Comparison of ENCODE assay signal across 8 cellular contexts in the genomic region with DNA sequence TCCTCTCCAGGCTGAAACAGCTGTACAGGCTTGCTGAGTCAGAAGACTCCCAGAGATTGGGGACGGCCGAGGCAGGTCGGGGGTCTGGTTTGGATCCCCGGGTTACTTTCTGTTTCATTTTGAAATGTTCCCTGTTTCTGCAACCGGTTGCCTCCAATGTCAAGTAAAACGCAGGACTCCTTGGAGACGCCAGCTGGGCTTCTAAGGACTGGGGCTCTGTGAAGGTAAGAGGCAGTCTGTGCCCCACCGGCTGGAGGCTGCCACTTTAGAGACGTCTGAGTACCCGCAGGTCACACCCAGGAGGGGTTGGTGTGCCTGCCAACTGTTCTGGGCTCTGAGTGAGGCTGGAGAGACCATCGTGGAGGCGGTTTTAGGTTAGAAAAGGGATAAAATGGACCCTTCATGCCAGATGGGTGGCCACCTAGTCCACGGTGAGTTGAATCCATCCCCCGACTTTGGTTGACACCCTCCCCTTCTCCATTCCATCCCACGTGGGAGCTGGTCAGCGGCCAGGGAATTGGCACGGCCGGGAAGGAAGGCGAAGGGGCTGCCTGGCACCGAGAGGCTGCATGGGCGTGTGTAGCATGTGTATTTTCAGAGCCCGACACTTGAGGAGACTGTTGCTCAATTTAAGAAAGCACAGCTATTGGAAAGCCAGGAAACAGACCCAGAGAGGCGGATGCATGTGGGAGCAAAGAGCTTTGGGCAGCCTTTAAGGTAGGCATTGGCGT.
DNase-seq lines count a peak whose midpoint lies in the region; ATAC-seq and TF ChIP-seq lines count a peak whose summit lies in the region.

No MANE protein-coding gene starts in this region.

- peak; percentile 50 to 67 for ATAC-seq in activated CD4-positive, CD25-positive, alpha-beta regulatory T cell treated with anti-CD3 and anti-CD28 coated beads, Interleukin-2, amount 50 U/mL, for 24 hours
- ATAC-seq in omental fat pad (ENCODE audit: low FRiP score) (peak; percentile 92), GM21529 (IDR thresholded peaks at IDR 0.05; ENCODE audit: unreplicated experiment) (no peak), HG03045 (IDR thresholded peaks at IDR 0.05; ENCODE audit: unreplicated experiment) (no peak)

- no peak for DNase-seq in activated CD4-positive, CD25-positive, alpha-beta regulatory T cell (lab: John Stamatoyannopoulos, UW)
- peak; percentile 46 for DNase-seq in OCI-M2 (lab: John Stamatoyannopoulos, UW; ENCODE audit: unreplicated experiment)
- DNase-seq in anterior cingulate cortex (lab: John Stamatoyannopoulos, UW): peak; percentile 27 to 88 (median 68)
- peak; percentile 83 for DNase-seq in cardiac septum (ENCODE audit: low spot score)
- DNase-seq in omental fat pad (ENCODE audit: low spot score): peak; percentile 60

- intact Hi-C loops in cardiac septum (cut with DNase I): loop anchor here (5.0 kb wide), 1 partner anchor 60 kb away; no protein-coding TSS in a partner anchor

- no peak for TF ChIP-seq CTCF in omental fat pad (IDR thresholded peaks at IDR 0.05)

Comparison
In these comparisons a context has a peak if more than half of its experiments do, and no peak if none do; other contexts are left out.
1. ATAC-seq: peak in activated CD4-positive, CD25-positive, alpha-beta regulatory T cell treated with anti-CD3 and anti-CD28 coated beads, Interleukin-2, amount 50 U/mL, for 24 hours (2 of 2) and omental fat pad (single experiment); none in GM21529 (single experiment) and HG03045 (single experiment).
2. DNase-seq: peak in OCI-M2 (single experiment), anterior cingulate cortex (58 of 58), cardiac septum (single experiment) and omental fat pad (single experiment); none in activated CD4-positive, CD25-positive, alpha-beta regulatory T cell (0 of 4).